Comparison of ENCODE assay signal across 7 cellular contexts in genomic region chr19:3968556-3969434, GRCh38. TPM values are rescaled to one million over a fixed set of nuclear protein-coding genes. Genes with fewer than 3 reads are reported as not detected.
DNase-seq lines count a peak whose midpoint lies in the region; TF ChIP-seq lines count a peak whose summit lies in the region.

No MANE protein-coding gene starts in this region.

- H3K4me3 ChIP-seq in iPS-18c (ENCODE audit: insufficient read depth, low read depth, low read length) (peak overlapping the region; percentile 89; the same call in 1 of the 2 replicates), skeletal muscle cell (ENCODE audit: low read depth, low read length) (peak overlapping the region; percentile 89)

- peaks cover 70% of the 10 kb centered on the region for H3K36me3 Mint-ChIP-seq in MCF 10A (ENCODE audit: insufficient read depth, unreplicated experiment)

- H3K27me3 Mint-ChIP-seq in MCF 10A (ENCODE audit: insufficient read depth, unreplicated experiment), result no peaks in the 10 kb centered on the region

- BruUV-seq in MCF 10A (replicated peaks; lab: Mats Ljungman, UMichigan), result TSS peak; percentile 83

- H3K9me3 ChIP-seq in iPS-18c (ENCODE audit: control insufficient read depth, insufficient read depth, low read length), result no peaks in the 10 kb centered on the region

- DNase-seq in ELR (ENCODE audit: low read depth), result peak; percentile 100
- peak; percentile 48 to 72 for DNase-seq in NCI-H2081 (lab: John Stamatoyannopoulos, UW)
- DNase-seq in MCF 10A (ENCODE audit: unreplicated experiment), result peak; percentile 96
- peak; percentile 97 for DNase-seq in skeletal muscle cell (ENCODE audit: low read depth)
- no peak for DNase-seq in AML-193 (lab: John Stamatoyannopoulos, UW)
- no peak for DNase-seq in NCI-H2171 treated with DMSO at 0.1 percent for 48 hours (lab: John Stamatoyannopoulos, UW)

- H3K4me3 Mint-ChIP-seq in MCF 10A (ENCODE audit: unreplicated experiment), result peak overlapping the region; percentile 72

- POLR2A ChIA-PET in MCF 10A (lab: Yijun Ruan, JAX), result interaction anchor here (0.5 to 5.8 kb wide), 16 partner anchors 8 to 1113 kb away, joined by 3 to 245 read pairs (median 4); partner anchors contain the start of genes APBA3, EEF2, MRPL54 and PIAS4

- TF ChIP-seq CTCF in MCF 10A (IDR thresholded peaks at IDR 0.05; ENCODE audit: unreplicated experiment), result no peak

- H3K9me3 Mint-ChIP-seq in MCF 10A (ENCODE audit: unreplicated experiment), result no peaks in the 10 kb centered on the region

- CTCF ChIA-PET in MCF 10A (lab: Yijun Ruan, JAX), result interaction anchor here (0.5 to 2.1 kb wide), 14 partner anchors 9 to 1687 kb away, joined by 3 to 14 read pairs (median 4); partner anchors contain the start of gene MRPL54

- peak overlapping the region; percentile 88 for H3K27ac Mint-ChIP-seq in MCF 10A (ENCODE audit: low read depth, unreplicated experiment)

- intact Hi-C loops in MCF 10A (cut with micrococcal nuclease), result loop anchor here (2.0 kb wide), 1 partner anchor 116 kb away; no protein-coding TSS in a partner anchor

- peaks cover 18% of the 10 kb centered on the region for H3K4me1 Mint-ChIP-seq in MCF 10A (ENCODE audit: insufficient read depth, unreplicated experiment)

RNA-seq across cellular contexts. Expression of gene DAPK3, which starts 2.1 kb away (rescaled TPM):
- total RNA-seq in MCF 10A (2022), result 60.9 and 61.2 TPM in 2 replicates

RNA-seq across cellular contexts. Expression of gene EEF2, which starts 16.5 kb away (rescaled TPM):
- 2,296 and 3,126 TPM in 2 replicates for total RNA-seq in MCF 10A (2022)

RNA-seq across cellular contexts. Expression of gene NMRK2, which starts 35.9 kb away (rescaled TPM):
- total RNA-seq in MCF 10A (2022), result not detected in 2 replicates

RNA-seq across cellular contexts. Expression of gene PIAS4, which starts 38.7 kb away (rescaled TPM):
- total RNA-seq in MCF 10A (2022), result 15.1 and 31.4 TPM in 2 replicates

Comparison
In these comparisons a context has a peak if more than half of its experiments do, and no peak if none do; other contexts are left out.
1. DNase-seq: peak in ELR (single experiment), NCI-H2081 (2 of 2), MCF 10A (single experiment) and skeletal muscle cell (single experiment); none in AML-193 (0 of 2) and NCI-H2171 treated with DMSO at 0.1 percent for 48 hours (single experiment).